8 cellular contexts compared by ENCODE assay signal in the genomic region with DNA sequence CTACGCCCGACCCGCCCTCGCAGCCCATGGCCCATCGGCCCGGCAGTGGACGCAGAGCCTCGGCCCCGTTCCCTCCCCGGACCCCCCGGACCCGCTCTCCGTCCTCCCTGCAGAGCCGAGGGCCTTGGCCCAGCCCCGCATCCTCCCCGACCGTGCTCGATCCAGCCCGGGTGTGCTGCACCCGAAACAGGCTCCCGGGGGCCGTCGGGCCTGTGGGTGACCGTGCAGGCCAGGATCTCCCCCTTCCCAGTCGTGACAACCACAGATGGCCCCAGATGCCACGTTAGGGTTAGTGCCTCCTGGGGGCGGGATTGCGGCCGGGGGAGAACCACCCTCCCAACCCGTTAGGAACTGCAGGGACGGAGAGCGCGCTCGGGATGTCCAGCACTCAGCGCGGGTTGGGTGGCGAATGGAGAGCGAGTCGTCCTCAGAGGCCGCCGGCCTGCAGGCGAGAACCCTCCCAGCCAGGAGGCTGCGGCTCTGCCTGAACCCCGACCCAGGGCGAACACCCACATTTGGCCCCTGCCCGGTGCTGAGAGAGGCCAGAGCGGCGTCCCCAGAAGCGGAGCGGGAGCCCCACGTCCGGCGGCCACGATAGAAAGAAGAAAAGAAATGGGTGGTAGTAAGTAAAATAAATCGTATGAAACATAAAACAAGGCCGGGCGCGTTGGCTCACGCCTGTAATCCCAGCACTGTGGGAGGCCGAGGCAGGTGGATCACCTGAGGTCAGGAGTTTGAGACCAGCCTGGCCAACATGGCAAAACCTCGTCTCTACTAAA. TPM values are rescaled to one million over a fixed set of nuclear protein-coding genes. Genes with fewer than 3 reads are reported as not detected.
DNase-seq lines count a peak whose midpoint lies in the region; ATAC-seq, FAIRE-seq and TF ChIP-seq lines count a peak whose summit lies in the region.

No MANE protein-coding gene starts in this region.

- TF ChIP-seq RAD21 in H1 (IDR thresholded peaks at IDR 0.05 in 1 of 2, conservative IDR thresholded peaks at IDR 0.05 in 1 of 2; ENCODE audit: low read depth in 2 of 2, low read length in 2 of 2), result no peak

- TF ChIP-seq CTCF in OCI-LY1 (IDR thresholded peaks at IDR 0.05; ENCODE audit: low read length) (no peak), H1 (IDR thresholded peaks at IDR 0.05; ENCODE audit: control extremely low read depth in 1 of 3, insufficient read depth in 1 of 3, low read depth in 1 of 3, low read length in 3 of 3) (no peak), mucosa of descending colon (IDR thresholded peaks at IDR 0.05) (no peak)

- FAIRE-seq in H1 (lab: Jason Lieb, UNC), result no peak

- peak overlapping the region; percentile 89 for H3K4me3 ChIP-seq in OCI-LY1 (ENCODE audit: low read depth, low read length, poor library complexity, severe bottlenecking)
- peak overlapping the region; percentile 62 to 85 (median 76) for H3K4me3 ChIP-seq in H1 (ENCODE audit: extremely low read depth in 1 of 4, insufficient read depth in 2 of 4, low read depth in 3 of 4, low read length in 4 of 4)
- peak overlapping the region; percentile 86 for H3K4me3 ChIP-seq in mucosa of descending colon
- H3K4me3 ChIP-seq in urinary bladder (ENCODE audit: low read depth, low read length), result peak overlapping the region; percentile 64

- peak overlapping the region; percentile 75 for H3K4me3 Mint-ChIP-seq in activated CD8-positive, alpha-beta memory T cell treated with anti-CD3 and anti-CD28 coated beads, Interleukin-2, amount 10 ng/mL, durations not matched to agents 7 days and 5 days

- no peak overlapping the region for H3K14ac ChIP-seq in H1 (ENCODE audit: insufficient read length)

- H3K27me3 ChIP-seq in OCI-LY1 (ENCODE audit: insufficient read depth, low read length), result no peaks in the 10 kb centered on the region
- H3K27me3 ChIP-seq in H1 (replicated peaks in 1 of 4; ENCODE audit: control insufficient read depth in 3 of 4, extremely low read depth in 1 of 4, insufficient read depth in 3 of 4, low read length in 3 of 4), result no peaks in the 10 kb centered on the region; a peak in 2 of 7 replicates

- no peaks in the 10 kb centered on the region for H4K20me1 ChIP-seq in OCI-LY1 (ENCODE audit: insufficient read depth, low read length)
- peaks cover 0 to 2% of the 10 kb centered on the region in 2 experiments for H4K20me1 ChIP-seq in H1 (replicated peaks in 1 of 2; ENCODE audit: control insufficient read depth in 1 of 2, insufficient read depth in 2 of 2, low read length in 2 of 2)

- H3K36me3 ChIP-seq in OCI-LY1 (ENCODE audit: insufficient read depth, low read length) (no peaks in the 10 kb centered on the region; the same call in 1 of the 2 replicates), H1 (ENCODE audit: control insufficient read depth in 2 of 4, insufficient read depth in 4 of 4, low read length in 3 of 4) (no peaks in the 10 kb centered on the region), mucosa of descending colon (ENCODE audit: low read depth) (no peaks in the 10 kb centered on the region), urinary bladder (ENCODE audit: insufficient read depth) (no peaks in the 10 kb centered on the region)

- peak overlapping the region; percentile 69 for H3K56ac ChIP-seq in H1 (replicated peaks; ENCODE audit: insufficient read length, low read depth, low read length)

- no peaks in the 10 kb centered on the region for H3F3A ChIP-seq in OCI-LY1 (ENCODE audit: insufficient read depth, low read length)

- no peak overlapping the region for H2BK120ac ChIP-seq in H1 (replicated peaks; ENCODE audit: low read depth, low read length)

- CTCF ChIA-PET in activated CD8-positive, alpha-beta memory T cell treated with anti-CD3 and anti-CD28 coated beads, Interleukin-2, amount 10 ng/mL, durations not matched to agents 7 days and 5 days (lab: Charles Lee), result interaction anchor here (0.9 to 2.3 kb wide), 4 partner anchors 17 to 145 kb away, joined by 6 to 22 read pairs (median 10); partner anchors contain the start of genes MIER2 and TPGS1
- CTCF ChIA-PET in H1 (lab: Charles Lee; ENCODE audit: partially characterized antibody), result interaction anchor here (0.7 to 1.5 kb wide), 4 partner anchors 13 to 143 kb away, joined by 3 to 7 read pairs (median 4); no protein-coding TSS in a partner anchor

- no peak overlapping the region; the same call in 1 of the 2 replicates for H3K18ac ChIP-seq in H1 (ENCODE audit: extremely low read depth, low read length)

- peak overlapping the region; percentile 81 for H4K91ac ChIP-seq in H1 (replicated peaks; ENCODE audit: insufficient read length, low read length)

- peak overlapping the region; percentile 93 for H3K4me2 ChIP-seq in OCI-LY1 (ENCODE audit: low read length)
- H3K4me2 ChIP-seq in H1 (ENCODE audit: insufficient read depth in 1 of 2, low read depth in 2 of 2, low read length in 2 of 2), result peak overlapping the region; percentile 60 to 97

- no peak overlapping the region for H2BK20ac ChIP-seq in H1 (ENCODE audit: low read length)

- ATAC-seq in activated CD8-positive, alpha-beta memory T cell treated with anti-CD3 and anti-CD28 coated beads, Interleukin-2, amount 10 ng/mL, durations not matched to agents 7 days and 5 days, result peak; percentile 32
- ATAC-seq in mucosa of descending colon (peak; percentile 41), GM19455 (IDR thresholded peaks at IDR 0.05; ENCODE audit: unreplicated experiment) (no peak)

- H3K4me1 ChIP-seq in OCI-LY1 (ENCODE audit: insufficient read depth, low read length, severe bottlenecking) (peaks cover 8% of the 10 kb centered on the region), H1 (replicated peaks in 1 of 4; ENCODE audit: control insufficient read depth in 3 of 4, insufficient read depth in 4 of 4, low read length in 3 of 4) (peaks cover 0 to 19% (median 12%) of the 10 kb centered on the region in 4 experiments; a peak in 6 of 7 replicates), mucosa of descending colon (ENCODE audit: low read depth) (peaks cover 3% of the 10 kb centered on the region), urinary bladder (ENCODE audit: insufficient read depth) (peaks cover 3% of the 10 kb centered on the region)

- H3K9me3 ChIP-seq in OCI-LY1 (ENCODE audit: low read length) (no peaks in the 10 kb centered on the region), H1 (ENCODE audit: insufficient read depth in 2 of 2, low read depth in 1 of 2, low read length in 1 of 2) (peaks cover 0 to 2% of the 10 kb centered on the region in 2 experiments; a peak in 1 of 4 replicates), mucosa of descending colon (no peaks in the 10 kb centered on the region)

- DNase-seq in activated CD8-positive, alpha-beta memory T cell treated with anti-CD3 and anti-CD28 coated beads, Interleukin-2, amount 10 ng/mL, durations not matched to agents 7 days and 5 days, result no peak
- DNase-seq in activated CD8-positive, alpha-beta memory T cell treated with anti-CD3 and anti-CD28 coated beads, Interleukin-2, amount 50 U/mL, for 4 hours, result no peak
- peak in 1 of 2 experiments; percentile 73 for DNase-seq in H1 (ENCODE audit: low read depth in 1 of 2, low spot score in 2 of 2)
- no peak for DNase-seq in mucosa of descending colon
- DNase-seq in stimulated activated CD4-positive, alpha-beta T cell treated with anti-CD3 and anti-CD28 coated beads, Interleukin-4, amount 100 ng/mL, for 4 hours, result no peak

- no peak overlapping the region; the same call in 1 of the 2 replicates for H2BK15ac ChIP-seq in H1 (ENCODE audit: low read length)

- peaks cover 13% of the 10 kb centered on the region for H3K27me3 Mint-ChIP-seq in activated CD8-positive, alpha-beta memory T cell treated with anti-CD3 and anti-CD28 coated beads, Interleukin-2, amount 10 ng/mL, durations not matched to agents 7 days and 5 days

- peaks cover 3% of the 10 kb centered on the region for H3K9me3 Mint-ChIP-seq in activated CD8-positive, alpha-beta memory T cell treated with anti-CD3 and anti-CD28 coated beads, Interleukin-2, amount 10 ng/mL, durations not matched to agents 7 days and 5 days (ENCODE audit: low read depth)

- no peak overlapping the region for H3K4ac ChIP-seq in H1 (replicated peaks; ENCODE audit: insufficient read length, low read depth, low read length)

- H3K27ac Mint-ChIP-seq in activated CD8-positive, alpha-beta memory T cell treated with anti-CD3 and anti-CD28 coated beads, Interleukin-2, amount 10 ng/mL, durations not matched to agents 7 days and 5 days, result peak overlapping the region; percentile 82

- no peak overlapping the region; the same call in 1 of the 2 replicates for H4K8ac ChIP-seq in H1 (ENCODE audit: extremely low read depth, insufficient read depth, low read length)

- H2AFZ ChIP-seq in OCI-LY1 (ENCODE audit: low read length) (no peak overlapping the region), H1 (ENCODE audit: low read length) (no peak overlapping the region)

- H2BK5ac ChIP-seq in H1 (ENCODE audit: low read depth, low read length), result no peak overlapping the region

- H3K36me3 Mint-ChIP-seq in activated CD8-positive, alpha-beta memory T cell treated with anti-CD3 and anti-CD28 coated beads, Interleukin-2, amount 10 ng/mL, durations not matched to agents 7 days and 5 days, result peaks cover 3% of the 10 kb centered on the region

- POLR2A ChIA-PET in H1 (lab: Charles Lee; ENCODE audit: partially characterized antibody), result interaction anchor here (0.6 to 2.5 kb wide), 5 partner anchors 15 to 143 kb away, joined by 3 to 9 read pairs (median 4); a partner anchor contains a TSS

- H3K9ac ChIP-seq in OCI-LY1 (ENCODE audit: low read length) (peak overlapping the region; percentile 96), H1 (replicated peaks in 1 of 4; ENCODE audit: extremely low read depth in 1 of 4, low read depth in 3 of 4, low read length in 3 of 4) (peak overlapping the region in 3 of 4 experiments; percentile 6 to 84 (median 8); a peak in 3 of 7 replicates)

- no peak overlapping the region for H2AK5ac ChIP-seq in H1 (ENCODE audit: low read depth, low read length)

- TF ChIP-seq EP300 in H1 (IDR thresholded peaks at IDR 0.05; ENCODE audit: borderline replicate concordance in 1 of 2, low read depth in 2 of 2, low read length in 2 of 2), result no peak

- H3K79me2 ChIP-seq in OCI-LY1 (ENCODE audit: insufficient read depth, low read length) (no peaks in the 10 kb centered on the region), H1 (ENCODE audit: control insufficient read depth in 1 of 2, insufficient read depth in 2 of 2, low read length in 2 of 2) (no peaks in the 10 kb centered on the region)

- H3K79me1 ChIP-seq in H1 (ENCODE audit: low read depth, low read length), result no peaks in the 10 kb centered on the region; the same call in 1 of the 2 replicates

- intact Hi-C loops in mucosa of descending colon (cut with DNase I, micrococcal nuclease), result no loop called here

- peak overlapping the region; percentile 57 for H4K5ac ChIP-seq in H1 (ENCODE audit: insufficient read length, low read depth, low read length)

- no peak for TF ChIP-seq POLR2A in H1 (IDR thresholded peaks at IDR 0.05; ENCODE audit: control extremely low read depth in 1 of 2, low read depth in 2 of 2, low read length in 2 of 2)

- WGBS in H1 (ENCODE audit: extremely low coverage in 1 of 2, insufficient coverage in 1 of 2, insufficient read length in 1 of 2, insufficient replicate concordance in 2 of 2, low coverage in 1 of 2, low lambda C conversion rate in 2 of 2, missing lambda C conversion rate in 1 of 2), 2 experiments, result 14% methylated on average over 40 of the region's 61 CpGs; no CpG with 5 or more reads in 1 of the 2 experiments
- 23% methylated on average over 61 of the region's 61 CpGs for WGBS in urinary bladder

- H2BK12ac ChIP-seq in H1 (ENCODE audit: low read depth, low read length), result no peak overlapping the region

- H3K27ac ChIP-seq in OCI-LY1 (ENCODE audit: low read depth, low read length, poor library complexity, severe bottlenecking), result no peak overlapping the region
- H3K27ac ChIP-seq in H1 (ENCODE audit: low read depth, low read length), result no peak overlapping the region
- H3K27ac ChIP-seq in urinary bladder (ENCODE audit: low read depth), result peak overlapping the region; percentile 73

- peaks cover 11% of the 10 kb centered on the region for H3K4me1 Mint-ChIP-seq in activated CD8-positive, alpha-beta memory T cell treated with anti-CD3 and anti-CD28 coated beads, Interleukin-2, amount 10 ng/mL, durations not matched to agents 7 days and 5 days

- H3K23me2 ChIP-seq in H1 (ENCODE audit: low read depth, low read length), result peaks cover 5% of the 10 kb centered on the region; the same call in 1 of the 2 replicates

- no peak overlapping the region for H3K23ac ChIP-seq in H1 (ENCODE audit: insufficient read length)

- H3K9me2 ChIP-seq in OCI-LY1 (ENCODE audit: low read depth, low read length), result no peaks in the 10 kb centered on the region

RNA-seq across cellular contexts. Expression of gene MADCAM1, which starts 6.7 kb away (rescaled TPM):
- total RNA-seq in activated CD8-positive, alpha-beta memory T cell treated with anti-CD3 and anti-CD28 coated beads, Interleukin-2, amount 10 ng/mL, durations not matched to agents 7 days and 5 days, result under 1 TPM; 0.16 to 0.44 TPM
- 3.0 and 3.1 TPM in 2 replicates for total RNA-seq in H1 (2021; fragmentation: NEBNext Ultra II Directional; extraction: Animal tissue kit (Norgen Biotek cat#: 25700))
- polyA plus RNA-seq in H1 (2011; rRNA removed), result 2.3 and 5.3 TPM in 2 replicates
- 2.9 TPM for polyA plus RNA-seq in H1 (2011; cell fraction: cytosol; rRNA removed)
- 6.2 TPM for polyA plus RNA-seq in H1 (2011; cell fraction: nucleus; rRNA removed)
- polyA plus RNA-seq in H1 (2012, experiment 1 of 2), result 1.3 to 3.4 TPM (median 2.3 TPM) in 4 replicates
- polyA plus RNA-seq in H1 (2012, experiment 2 of 2), result 1.0 TPM
- polyA plus RNA-seq in H1 (2013, experiment 1 of 2), result 2.6 TPM
- polyA plus RNA-seq in H1 (2013, experiment 2 of 2), result 2.6 TPM
- 0.44 and 0.57 TPM in 2 replicates for polyA minus RNA-seq in H1 (2011; rRNA and poly(A)+ RNA removed)
- 3.5 TPM for polyA minus RNA-seq in H1 (2011; cell fraction: cytosol; rRNA and poly(A)+ RNA removed)
- 1.9 TPM for polyA minus RNA-seq in H1 (2011; cell fraction: nucleus; rRNA and poly(A)+ RNA removed)
- 1 to 10 TPM; 2.3 to 4.3 (median 4.1) TPM for total RNA-seq in mucosa of descending colon
- total RNA-seq in urinary bladder, result 1.3 TPM
- polyA plus RNA-seq in urinary bladder, result 0.34 TPM

RNA-seq across cellular contexts. Expression of gene TPGS1, which starts 17.7 kb away (rescaled TPM):
- total RNA-seq in activated CD8-positive, alpha-beta memory T cell treated with anti-CD3 and anti-CD28 coated beads, Interleukin-2, amount 10 ng/mL, durations not matched to agents 7 days and 5 days, result 10 to 100 TPM; 19.4 to 21.6 TPM
- 9.1 and 10.2 TPM in 2 replicates for total RNA-seq in H1 (2021; fragmentation: NEBNext Ultra II Directional; extraction: Animal tissue kit (Norgen Biotek cat#: 25700))
- 10.6 and 11.8 TPM in 2 replicates for polyA plus RNA-seq in H1 (2011; rRNA removed)
- 12.2 TPM for polyA plus RNA-seq in H1 (2011; cell fraction: cytosol; rRNA removed)
- 8.0 TPM for polyA plus RNA-seq in H1 (2011; cell fraction: nucleus; rRNA removed)
- polyA plus RNA-seq in H1 (2012, experiment 1 of 2), result 3.4 to 7.4 TPM (median 7.1 TPM) in 4 replicates
- 2.8 TPM for polyA plus RNA-seq in H1 (2012, experiment 2 of 2)
- polyA plus RNA-seq in H1 (2013, experiment 1 of 2), result 4.2 TPM
- 4.2 TPM for polyA plus RNA-seq in H1 (2013, experiment 2 of 2)
- polyA minus RNA-seq in H1 (2011; rRNA and poly(A)+ RNA removed), result 0.59 and 0.60 TPM in 2 replicates
- polyA minus RNA-seq in H1 (2011; cell fraction: cytosol; rRNA and poly(A)+ RNA removed), result 3.4 TPM
- 6.8 TPM for polyA minus RNA-seq in H1 (2011; cell fraction: nucleus; rRNA and poly(A)+ RNA removed)
- 10 to 100 TPM; 15.5 to 20.6 (median 16.0) TPM for total RNA-seq in mucosa of descending colon
- total RNA-seq in urinary bladder, result 9.3 TPM
- 30.3 TPM for polyA plus RNA-seq in urinary bladder

RNA-seq across cellular contexts. Expression of gene SHC2, which starts 28.8 kb away (rescaled TPM):
- total RNA-seq in activated CD8-positive, alpha-beta memory T cell treated with anti-CD3 and anti-CD28 coated beads, Interleukin-2, amount 10 ng/mL, durations not matched to agents 7 days and 5 days, result not detected
- 3.5 and 4.4 TPM in 2 replicates for total RNA-seq in H1 (2021; fragmentation: NEBNext Ultra II Directional; extraction: Animal tissue kit (Norgen Biotek cat#: 25700))
- polyA plus RNA-seq in H1 (2011; rRNA removed) (7.3 and 11.3 TPM in 2 replicates), urinary bladder (24.2 TPM)
- polyA plus RNA-seq in H1 (2011; cell fraction: cytosol; rRNA removed), result 8.0 TPM
- polyA plus RNA-seq in H1 (2011; cell fraction: nucleus; rRNA removed), result 43.5 TPM
- polyA plus RNA-seq in H1 (2012, experiment 1 of 2), result 4.7 to 7.8 TPM (median 6.4 TPM) in 4 replicates
- 3.1 TPM for polyA plus RNA-seq in H1 (2012, experiment 2 of 2)
- 2.3 TPM for polyA plus RNA-seq in H1 (2013, experiment 1 of 2)
- polyA plus RNA-seq in H1 (2013, experiment 2 of 2), result 2.4 TPM
- polyA minus RNA-seq in H1 (2011; rRNA and poly(A)+ RNA removed), result 2.3 and 3.7 TPM in 2 replicates
- polyA minus RNA-seq in H1 (2011; cell fraction: cytosol; rRNA and poly(A)+ RNA removed), result 10.8 TPM
- 5.7 TPM for polyA minus RNA-seq in H1 (2011; cell fraction: nucleus; rRNA and poly(A)+ RNA removed)
- total RNA-seq in mucosa of descending colon (10 to 100 TPM in 1 of 3 donors, 1 to 10 TPM in 2; 5.3 to 39.3 (median 6.0) TPM), urinary bladder (10.8 TPM)

RNA-seq across cellular contexts. Expression of gene CDC34, which starts 42.0 kb away (rescaled TPM):
- 10 to 100 TPM; 58.3 to 58.9 TPM for total RNA-seq in activated CD8-positive, alpha-beta memory T cell treated with anti-CD3 and anti-CD28 coated beads, Interleukin-2, amount 10 ng/mL, durations not matched to agents 7 days and 5 days
- 129 and 133 TPM in 2 replicates for total RNA-seq in H1 (2021; fragmentation: NEBNext Ultra II Directional; extraction: Animal tissue kit (Norgen Biotek cat#: 25700))
- polyA plus RNA-seq in H1 (2011; rRNA removed) (95.9 and 152 TPM in 2 replicates), urinary bladder (89.8 TPM)
- 118 TPM for polyA plus RNA-seq in H1 (2011; cell fraction: cytosol; rRNA removed)
- 164 TPM for polyA plus RNA-seq in H1 (2011; cell fraction: nucleus; rRNA removed)
- 96.1 to 118 TPM (median 105 TPM) in 4 replicates for polyA plus RNA-seq in H1 (2012, experiment 1 of 2)
- 88.6 TPM for polyA plus RNA-seq in H1 (2012, experiment 2 of 2)
- polyA plus RNA-seq in H1 (2013, experiment 1 of 2), result 91.1 TPM
- polyA plus RNA-seq in H1 (2013, experiment 2 of 2), result 90.3 TPM
- 24.6 and 40.1 TPM in 2 replicates for polyA minus RNA-seq in H1 (2011; rRNA and poly(A)+ RNA removed)
- 50.3 TPM for polyA minus RNA-seq in H1 (2011; cell fraction: cytosol; rRNA and poly(A)+ RNA removed)
- polyA minus RNA-seq in H1 (2011; cell fraction: nucleus; rRNA and poly(A)+ RNA removed), result 45.6 TPM
- total RNA-seq in mucosa of descending colon (10 to 100 TPM; 64.6 to 78.0 (median 71.2) TPM), urinary bladder (30.4 TPM)

RNA-seq across cellular contexts. Expression of gene GZMM, which starts 54.2 kb away (rescaled TPM):
- 10 to 100 TPM; 46.9 to 76.3 TPM for total RNA-seq in activated CD8-positive, alpha-beta memory T cell treated with anti-CD3 and anti-CD28 coated beads, Interleukin-2, amount 10 ng/mL, durations not matched to agents 7 days and 5 days
- 0.32 and 0.59 TPM in 2 replicates for total RNA-seq in H1 (2021; fragmentation: NEBNext Ultra II Directional; extraction: Animal tissue kit (Norgen Biotek cat#: 25700))
- polyA plus RNA-seq in H1 (2011; rRNA removed) (0.09 and 0.19 TPM in 2 replicates), urinary bladder (1.5 TPM)
- polyA plus RNA-seq in H1 (2011; cell fraction: cytosol; rRNA removed), result 0.26 TPM
- polyA plus RNA-seq in H1 (2011; cell fraction: nucleus; rRNA removed), result 0.91 TPM
- polyA plus RNA-seq in H1 (2012, experiment 1 of 2), result 0.20 to 0.40 TPM in 2 of 4 replicates, not detected in the others
- polyA plus RNA-seq in H1 (2012, experiment 2 of 2), result 0.45 TPM
- polyA plus RNA-seq in H1 (2013, experiment 1 of 2), result 0.12 TPM
- polyA plus RNA-seq in H1 (2013, experiment 2 of 2), result 0.22 TPM
- not detected in 2 replicates for polyA minus RNA-seq in H1 (2011; rRNA and poly(A)+ RNA removed)
- not detected for polyA minus RNA-seq in H1 (2011; cell fraction: cytosol; rRNA and poly(A)+ RNA removed)
- not detected for polyA minus RNA-seq in H1 (2011; cell fraction: nucleus; rRNA and poly(A)+ RNA removed)
- total RNA-seq in mucosa of descending colon (1 to 10 TPM in 2 of 3 donors, under 1 TPM in 1; 0.76 to 1.4 (median 1.4) TPM), urinary bladder (0.63 TPM)
